Comparison of ENCODE assay signal across 9 cellular contexts in the genomic region with DNA sequence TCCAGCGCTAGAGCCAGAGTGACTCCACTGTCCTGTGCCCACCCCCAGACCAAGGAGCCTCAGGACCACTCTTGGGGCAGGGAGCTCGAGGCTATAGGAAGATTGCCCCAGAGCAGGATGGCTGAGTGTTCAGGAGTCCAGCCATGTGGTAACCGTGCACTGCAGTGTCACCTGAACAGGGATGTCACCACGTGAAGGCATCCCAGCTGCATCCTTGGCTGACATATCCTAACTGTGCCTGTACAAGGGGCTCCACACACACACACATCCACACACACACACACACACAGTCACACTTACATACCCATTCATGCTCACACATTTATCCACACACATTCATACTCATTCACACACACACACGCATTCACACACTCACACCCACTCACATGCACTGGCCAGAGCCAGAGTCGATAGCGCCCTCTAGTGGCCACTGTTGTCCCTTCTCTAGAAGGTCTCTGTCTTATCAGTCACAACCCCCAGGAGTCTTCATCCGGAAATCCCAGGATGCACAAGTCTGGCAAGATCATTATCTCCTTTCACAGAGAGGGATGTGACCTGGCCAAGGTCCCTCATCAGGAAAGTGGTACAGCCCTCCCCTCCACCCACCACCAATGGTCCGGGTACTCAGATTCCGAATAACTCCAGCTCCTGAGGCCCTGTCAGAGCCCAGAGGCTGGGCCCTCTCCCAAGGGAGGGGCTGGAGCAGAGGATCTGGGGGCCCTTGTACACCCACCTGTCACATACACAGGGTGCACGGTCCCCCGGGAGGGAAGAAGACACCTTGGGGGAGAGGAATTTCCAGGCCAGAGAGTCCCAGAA. TPM values are rescaled to one million over a fixed set of nuclear protein-coding genes. Genes with fewer than 3 reads are reported as not detected.
DNase-seq lines count a peak whose midpoint lies in the region; TF ChIP-seq lines count a peak whose summit lies in the region.
"Had no signal": no experiment of that assay in that cellular context is flagged by ENCODE, and none has a peak within 500 bp of the region (broad histone marks: within the 10 kb centered on the region; RNA-seq: fewer than 3 reads in every experiment).

No MANE protein-coding gene starts in this region.

- peak; percentile 57 for TF ChIP-seq CTCF in colonic mucosa (IDR thresholded peaks at IDR 0.05)

- DNase-seq in NCI-H2196 (lab: John Stamatoyannopoulos, UW; ENCODE audit: unreplicated experiment), result peak; percentile 58
- DNase-seq in NCI-H2196 treated with DMSO at 0.1 percent for 48 hours (lab: John Stamatoyannopoulos, UW; ENCODE audit: unreplicated experiment), result no peak
- peak; percentile 48 for DNase-seq in NCI-H2029 (lab: John Stamatoyannopoulos, UW)
- peak; percentile 56 for DNase-seq in activated CD4-positive, alpha-beta T cell treated with anti-CD3 and anti-CD28 coated beads for 1 hour
- DNase-seq in colonic mucosa, result peak; percentile 73
- peak; percentile 72 to 74 for DNase-seq in lung microvascular endothelial cell (ENCODE audit: low read depth in 2 of 2)
- DNase-seq in stimulated activated CD8-positive, alpha-beta memory T cell treated with anti-CD3 and anti-CD28 coated beads, Interleukin-15, amount 100 ng/mL, for 24 hours (ENCODE audit: low read depth), result peak; percentile 76
- DNase-seq in NCI-H187 treated with DMSO at 0.1 percent for 48 hours (lab: John Stamatoyannopoulos, UW), result no peak

- no peaks in the 10 kb centered on the region for H3K9me3 ChIP-seq in colonic mucosa

- no peak overlapping the region for H3K4me3 ChIP-seq in colonic mucosa

- no peaks in the 10 kb centered on the region for H3K27me3 ChIP-seq in colonic mucosa

- H3K27ac ChIP-seq in colonic mucosa, result no peak overlapping the region

- H3K36me3 ChIP-seq in colonic mucosa, result no peaks in the 10 kb centered on the region

- H3K4me1 ChIP-seq in colonic mucosa, result no peaks in the 10 kb centered on the region

- H3K9ac ChIP-seq in colonic mucosa (ENCODE audit: low read depth in 2 of 2, low read length in 2 of 2), result no peak overlapping the region

- intact Hi-C loops in colonic mucosa (cut with DNase I), result no loop called here

RNA-seq across cellular contexts. Expression of a gene that starts 55.1 kb away (rescaled TPM):
- total RNA-seq in colonic mucosa (10 to 100 TPM; 18.8 to 29.2 TPM), lung microvascular endothelial cell (not detected in 2 replicates)
- total RNA-seq: lower leg skin had no signal

Comparison
In these comparisons a context has a peak if more than half of its experiments do, and no peak if none do; other contexts are left out.
1. DNase-seq: peak in NCI-H2196 (single experiment), NCI-H2029 (single experiment), activated CD4-positive, alpha-beta T cell treated with anti-CD3 and anti-CD28 coated beads for 1 hour (single experiment), colonic mucosa (single experiment), lung microvascular endothelial cell (2 of 2) and stimulated activated CD8-positive, alpha-beta memory T cell treated with anti-CD3 and anti-CD28 coated beads, Interleukin-15, amount 100 ng/mL, for 24 hours (single experiment); none in NCI-H2196 treated with DMSO at 0.1 percent for 48 hours (single experiment) and NCI-H187 treated with DMSO at 0.1 percent for 48 hours (single experiment).
2. RNA of a gene that starts 55.1 kb away (total RNA-seq): 18.8 to 29.2 TPM in colonic mucosa; not detected in lung microvascular endothelial cell; every median in the first group is over 10 times any median in the second.